ENCODE assay signal across 3 cellular contexts in the genomic region with DNA sequence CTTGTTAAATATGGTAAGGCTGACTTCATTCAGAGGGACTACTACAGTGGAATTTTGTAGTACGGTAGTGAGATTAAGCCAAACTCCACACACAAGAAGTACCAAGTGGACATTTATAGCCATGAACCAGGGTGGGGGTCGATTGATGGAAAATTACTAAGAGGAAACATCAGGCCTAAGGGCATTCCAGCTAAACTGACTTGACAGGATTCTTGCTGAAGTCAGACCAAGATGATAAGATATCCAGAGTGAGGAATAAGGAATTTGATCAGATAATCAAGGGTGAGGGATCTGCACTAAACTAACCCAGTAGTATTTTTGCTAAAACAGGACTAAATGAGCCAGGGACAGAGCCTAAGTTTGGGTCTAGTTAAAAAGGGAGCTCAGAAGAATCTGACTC.
TF ChIP-seq lines count a peak whose summit lies in the region.

No MANE protein-coding gene starts in this region.

TF ChIP-seq in SK-N-SH, 30 proteins besides CTCF, POLR2A, EP300 and RAD21:
- TF ChIP-seq, protein P1, sequence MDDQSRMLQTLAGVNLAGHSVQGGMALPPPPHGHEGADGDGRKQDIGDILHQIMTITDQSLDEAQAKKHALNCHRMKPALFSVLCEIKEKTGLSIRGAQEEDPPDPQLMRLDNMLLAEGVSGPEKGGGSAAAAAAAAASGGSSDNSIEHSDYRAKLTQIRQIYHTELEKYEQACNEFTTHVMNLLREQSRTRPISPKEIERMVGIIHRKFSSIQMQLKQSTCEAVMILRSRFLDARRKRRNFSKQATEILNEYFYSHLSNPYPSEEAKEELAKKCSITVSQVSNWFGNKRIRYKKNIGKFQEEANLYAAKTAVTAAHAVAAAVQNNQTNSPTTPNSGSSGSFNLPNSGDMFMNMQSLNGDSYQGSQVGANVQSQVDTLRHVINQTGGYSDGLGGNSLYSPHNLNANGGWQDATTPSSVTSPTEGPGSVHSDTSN (IDR thresholded peaks at IDR 0.05): peak; percentile 29; the same call in 1 of the 2 replicates
- TF ChIP-seq, protein P2, sequence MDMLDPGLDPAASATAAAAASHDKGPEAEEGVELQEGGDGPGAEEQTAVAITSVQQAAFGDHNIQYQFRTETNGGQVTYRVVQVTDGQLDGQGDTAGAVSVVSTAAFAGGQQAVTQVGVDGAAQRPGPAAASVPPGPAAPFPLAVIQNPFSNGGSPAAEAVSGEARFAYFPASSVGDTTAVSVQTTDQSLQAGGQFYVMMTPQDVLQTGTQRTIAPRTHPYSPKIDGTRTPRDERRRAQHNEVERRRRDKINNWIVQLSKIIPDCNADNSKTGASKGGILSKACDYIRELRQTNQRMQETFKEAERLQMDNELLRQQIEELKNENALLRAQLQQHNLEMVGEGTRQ (IDR thresholded peaks at IDR 0.05; ENCODE audit: borderline replicate concordance, low read depth, low read length): no peak
- no peak for TF ChIP-seq TCF12 (IDR thresholded peaks at IDR 0.05)
TF ChIP-seq in SK-N-SH: peak in this region for 1.

TF ChIP-seq in SK-N-SH treated with all-trans-retinoic acid at 6 μM for 48 hours, 23 proteins besides CTCF, POLR2A, EP300 and RAD21:
- TF ChIP-seq, protein P3, sequence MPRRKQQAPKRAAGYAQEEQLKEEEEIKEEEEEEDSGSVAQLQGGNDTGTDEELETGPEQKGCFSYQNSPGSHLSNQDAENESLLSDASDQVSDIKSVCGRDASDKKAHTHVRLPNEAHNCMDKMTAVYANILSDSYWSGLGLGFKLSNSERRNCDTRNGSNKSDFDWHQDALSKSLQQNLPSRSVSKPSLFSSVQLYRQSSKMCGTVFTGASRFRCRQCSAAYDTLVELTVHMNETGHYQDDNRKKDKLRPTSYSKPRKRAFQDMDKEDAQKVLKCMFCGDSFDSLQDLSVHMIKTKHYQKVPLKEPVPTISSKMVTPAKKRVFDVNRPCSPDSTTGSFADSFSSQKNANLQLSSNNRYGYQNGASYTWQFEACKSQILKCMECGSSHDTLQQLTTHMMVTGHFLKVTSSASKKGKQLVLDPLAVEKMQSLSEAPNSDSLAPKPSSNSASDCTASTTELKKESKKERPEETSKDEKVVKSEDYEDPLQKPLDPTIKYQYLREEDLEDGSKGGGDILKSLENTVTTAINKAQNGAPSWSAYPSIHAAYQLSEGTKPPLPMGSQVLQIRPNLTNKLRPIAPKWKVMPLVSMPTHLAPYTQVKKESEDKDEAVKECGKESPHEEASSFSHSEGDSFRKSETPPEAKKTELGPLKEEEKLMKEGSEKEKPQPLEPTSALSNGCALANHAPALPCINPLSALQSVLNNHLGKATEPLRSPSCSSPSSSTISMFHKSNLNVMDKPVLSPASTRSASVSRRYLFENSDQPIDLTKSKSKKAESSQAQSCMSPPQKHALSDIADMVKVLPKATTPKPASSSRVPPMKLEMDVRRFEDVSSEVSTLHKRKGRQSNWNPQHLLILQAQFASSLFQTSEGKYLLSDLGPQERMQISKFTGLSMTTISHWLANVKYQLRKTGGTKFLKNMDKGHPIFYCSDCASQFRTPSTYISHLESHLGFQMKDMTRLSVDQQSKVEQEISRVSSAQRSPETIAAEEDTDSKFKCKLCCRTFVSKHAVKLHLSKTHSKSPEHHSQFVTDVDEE (CRISPR knock-in tag; IDR thresholded peaks at IDR 0.05): no peak
- TF ChIP-seq ZFP3 (CRISPR knock-in tag; IDR thresholded peaks at IDR 0.05) (no peak), ZNF565 (CRISPR knock-in tag; conservative IDR thresholded peaks at IDR 0.05; ENCODE audit: low read depth) (no peak), BACH2 (CRISPR knock-in tag; IDR thresholded peaks at IDR 0.05; ENCODE audit: borderline replicate concordance) (no peak), PPARA (CRISPR knock-in tag; IDR thresholded peaks at IDR 0.05; ENCODE audit: borderline replicate concordance) (no peak), CSDC2 (CRISPR knock-in tag; IDR thresholded peaks at IDR 0.05) (no peak), ISL1 (CRISPR knock-in tag; IDR thresholded peaks at IDR 0.05) (no peak), ZNF8 (CRISPR knock-in tag; IDR thresholded peaks at IDR 0.05) (no peak), TCF4 (CRISPR knock-in tag; IDR thresholded peaks at IDR 0.05; ENCODE audit: borderline replicate concordance) (no peak), ZC3H10 (CRISPR knock-in tag; IDR thresholded peaks at IDR 0.05) (no peak), SNAI2 (CRISPR knock-in tag; IDR thresholded peaks at IDR 0.05) (no peak), ESRRG (CRISPR knock-in tag; IDR thresholded peaks at IDR 0.05) (no peak), CSRNP3 (CRISPR knock-in tag; IDR thresholded peaks at IDR 0.05) (no peak), TOX (CRISPR knock-in tag; IDR thresholded peaks at IDR 0.05; ENCODE audit: borderline replicate concordance) (no peak), GLIS3 (CRISPR knock-in tag; IDR thresholded peaks at IDR 0.05) (no peak), OSR1 (CRISPR knock-in tag; IDR thresholded peaks at IDR 0.05) (no peak), POU6F1 (CRISPR knock-in tag; IDR thresholded peaks at IDR 0.05; ENCODE audit: borderline replicate concordance, low read depth) (no peak), ZFP30 (CRISPR knock-in tag; IDR thresholded peaks at IDR 0.05) (no peak)
- TF ChIP-seq, protein P4, sequence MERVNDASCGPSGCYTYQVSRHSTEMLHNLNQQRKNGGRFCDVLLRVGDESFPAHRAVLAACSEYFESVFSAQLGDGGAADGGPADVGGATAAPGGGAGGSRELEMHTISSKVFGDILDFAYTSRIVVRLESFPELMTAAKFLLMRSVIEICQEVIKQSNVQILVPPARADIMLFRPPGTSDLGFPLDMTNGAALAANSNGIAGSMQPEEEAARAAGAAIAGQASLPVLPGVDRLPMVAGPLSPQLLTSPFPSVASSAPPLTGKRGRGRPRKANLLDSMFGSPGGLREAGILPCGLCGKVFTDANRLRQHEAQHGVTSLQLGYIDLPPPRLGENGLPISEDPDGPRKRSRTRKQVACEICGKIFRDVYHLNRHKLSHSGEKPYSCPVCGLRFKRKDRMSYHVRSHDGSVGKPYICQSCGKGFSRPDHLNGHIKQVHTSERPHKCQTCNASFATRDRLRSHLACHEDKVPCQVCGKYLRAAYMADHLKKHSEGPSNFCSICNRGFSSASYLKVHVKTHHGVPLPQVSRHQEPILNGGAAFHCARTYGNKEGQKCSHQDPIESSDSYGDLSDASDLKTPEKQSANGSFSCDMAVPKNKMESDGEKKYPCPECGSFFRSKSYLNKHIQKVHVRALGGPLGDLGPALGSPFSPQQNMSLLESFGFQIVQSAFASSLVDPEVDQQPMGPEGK (CRISPR knock-in tag; IDR thresholded peaks at IDR 0.05; ENCODE audit: borderline replicate concordance): no peak

TF ChIP-seq in H1, 55 proteins besides CTCF, POLR2A, EP300 and RAD21:
- TF ChIP-seq MAFK (IDR thresholded peaks at IDR 0.05; ENCODE audit: low read depth, low read length) (no peak), JUN (IDR thresholded peaks at IDR 0.05; ENCODE audit: low read depth, low read length) (no peak), HDAC2 (IDR thresholded peaks at IDR 0.05; ENCODE audit: borderline replicate concordance in 1 of 2, low read depth in 2 of 2, low read length in 2 of 2) (no peak), BCL11A (IDR thresholded peaks at IDR 0.05; ENCODE audit: low read depth in 2 of 2, low read length in 2 of 2) (no peak), POU5F1 (IDR thresholded peaks at IDR 0.05; ENCODE audit: low read depth, low read length) (no peak), RNF2 (IDR thresholded peaks at IDR 0.05; ENCODE audit: borderline replicate concordance, low read depth, low read length, missing control alignments, poor library complexity, severe bottlenecking) (no peak), HDAC6 (IDR thresholded peaks at IDR 0.05; ENCODE audit: low read depth, low read length) (no peak), CREB1 (IDR thresholded peaks at IDR 0.05) (no peak), GTF2F1 (IDR thresholded peaks at IDR 0.05; ENCODE audit: borderline replicate concordance, low read depth, low read length) (no peak), ASH2L (IDR thresholded peaks at IDR 0.05; ENCODE audit: low read length) (no peak), RBBP5 (IDR thresholded peaks at IDR 0.05; ENCODE audit: borderline replicate concordance, low read depth, low read length) (no peak), FOSL1 (IDR thresholded peaks at IDR 0.05; ENCODE audit: insufficient read depth, low read depth, low read length) (no peak), TBP (IDR thresholded peaks at IDR 0.05; ENCODE audit: low read depth, low read length) (no peak)
- TF ChIP-seq, protein P2 (IDR thresholded peaks at IDR 0.05; ENCODE audit: low read length): no peak
TF ChIP-seq in H1: peak in this region for 0.
